Comparison of ENCODE assay signal across 12 cellular contexts in the genomic region with DNA sequence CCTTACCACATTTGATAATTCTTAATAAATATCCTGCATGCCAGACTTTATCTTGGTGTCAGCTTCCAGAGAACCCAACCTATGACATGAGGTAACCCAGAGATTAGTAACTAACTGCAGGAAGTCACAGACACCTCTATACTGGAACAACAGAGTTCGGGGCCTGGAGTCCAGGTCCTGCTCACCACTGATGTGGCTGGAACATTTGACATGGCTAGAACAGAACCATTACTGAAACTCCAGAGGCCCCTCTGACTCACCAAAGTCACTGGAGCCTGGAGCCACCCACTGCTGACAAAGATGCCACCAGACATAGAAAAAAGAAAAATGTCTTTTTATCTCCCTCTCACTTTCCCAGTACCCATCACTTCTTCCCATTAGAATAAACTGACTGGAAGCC.
DNase-seq lines count a peak whose midpoint lies in the region; ATAC-seq and FAIRE-seq lines count a peak whose summit lies in the region.
"Had no signal": no experiment of that assay in that cellular context is flagged by ENCODE, and none has a peak within 500 bp of the region (broad histone marks: within the 10 kb centered on the region; RNA-seq: fewer than 3 reads in every experiment).

No MANE protein-coding gene starts in this region.

- H3K4me3 Mint-ChIP-seq in activated naive CD8-positive, alpha-beta T cell treated with anti-CD3 and anti-CD28 coated beads for 36 hours: peak overlapping the region; percentile 3
- no peak overlapping the region for H3K4me3 Mint-ChIP-seq in stimulated activated memory B cell treated with anti-CD40 and anti-IgM and Interleukin-4, amounts not matched to agents 10 μg/mL and 1 μg/mL and 100 μg/mL, for 72 hours
- H3K4me3 Mint-ChIP-seq in natural killer cell treated with Interleukin-12 subunit alpha and Interleukin-12 subunit beta and Interleukin-15 and Interleukin-18, amount 100 ng/mL, for 72 hours: no peak overlapping the region

- H3K9me3 Mint-ChIP-seq in activated naive CD8-positive, alpha-beta T cell treated with anti-CD3 and anti-CD28 coated beads for 36 hours: no peaks in the 10 kb centered on the region
- H3K9me3 Mint-ChIP-seq in stimulated activated memory B cell treated with anti-CD40 and anti-IgM and Interleukin-4, amounts not matched to agents 10 μg/mL and 1 μg/mL and 100 μg/mL, for 72 hours: peaks cover 4% of the 10 kb centered on the region
- no peaks in the 10 kb centered on the region for H3K9me3 Mint-ChIP-seq in natural killer cell treated with Interleukin-12 subunit alpha and Interleukin-12 subunit beta and Interleukin-15 and Interleukin-18, amount 100 ng/mL, for 72 hours

- ATAC-seq in HG03354 (IDR thresholded peaks at IDR 0.05; ENCODE audit: poor library complexity, severe bottlenecking, unreplicated experiment): peak; percentile 68
- ATAC-seq in stimulated activated memory B cell treated with anti-CD40 and anti-IgM and Interleukin-4, amounts not matched to agents 10 μg/mL and 1 μg/mL and 100 μg/mL, for 72 hours: peak; percentile 78
- ATAC-seq in natural killer cell treated with Interleukin-12 subunit alpha and Interleukin-12 subunit beta and Interleukin-15 and Interleukin-18, amount 100 ng/mL, for 72 hours: no peak

- no peak for FAIRE-seq in frontal cortex (lab: Jason Lieb, UNC)
- FAIRE-seq: H54 had no signal

- H3K36me3 Mint-ChIP-seq in activated naive CD8-positive, alpha-beta T cell treated with anti-CD3 and anti-CD28 coated beads for 36 hours: peaks cover 2% of the 10 kb centered on the region
- no peaks in the 10 kb centered on the region for H3K36me3 Mint-ChIP-seq in stimulated activated memory B cell treated with anti-CD40 and anti-IgM and Interleukin-4, amounts not matched to agents 10 μg/mL and 1 μg/mL and 100 μg/mL, for 72 hours
- no peaks in the 10 kb centered on the region for H3K36me3 Mint-ChIP-seq in natural killer cell treated with Interleukin-12 subunit alpha and Interleukin-12 subunit beta and Interleukin-15 and Interleukin-18, amount 100 ng/mL, for 72 hours

- peaks cover 50% of the 10 kb centered on the region for H3K4me1 Mint-ChIP-seq in activated naive CD8-positive, alpha-beta T cell treated with anti-CD3 and anti-CD28 coated beads for 36 hours
- H3K4me1 Mint-ChIP-seq in stimulated activated memory B cell treated with anti-CD40 and anti-IgM and Interleukin-4, amounts not matched to agents 10 μg/mL and 1 μg/mL and 100 μg/mL, for 72 hours: no peaks in the 10 kb centered on the region
- H3K4me1 Mint-ChIP-seq in natural killer cell treated with Interleukin-12 subunit alpha and Interleukin-12 subunit beta and Interleukin-15 and Interleukin-18, amount 100 ng/mL, for 72 hours (ENCODE audit: low read depth in 2 of 2): no peaks in the 10 kb centered on the region

- peak overlapping the region; percentile 84 for H3K27ac Mint-ChIP-seq in activated naive CD8-positive, alpha-beta T cell treated with anti-CD3 and anti-CD28 coated beads for 36 hours
- no peak overlapping the region for H3K27ac Mint-ChIP-seq in stimulated activated memory B cell treated with anti-CD40 and anti-IgM and Interleukin-4, amounts not matched to agents 10 μg/mL and 1 μg/mL and 100 μg/mL, for 72 hours
- H3K27ac Mint-ChIP-seq in natural killer cell treated with Interleukin-12 subunit alpha and Interleukin-12 subunit beta and Interleukin-15 and Interleukin-18, amount 100 ng/mL, for 72 hours: no peak overlapping the region

- no peaks in the 10 kb centered on the region for H3K27me3 Mint-ChIP-seq in activated naive CD8-positive, alpha-beta T cell treated with anti-CD3 and anti-CD28 coated beads for 36 hours
- peaks cover 38% of the 10 kb centered on the region for H3K27me3 Mint-ChIP-seq in stimulated activated memory B cell treated with anti-CD40 and anti-IgM and Interleukin-4, amounts not matched to agents 10 μg/mL and 1 μg/mL and 100 μg/mL, for 72 hours
- H3K27me3 Mint-ChIP-seq in natural killer cell treated with Interleukin-12 subunit alpha and Interleukin-12 subunit beta and Interleukin-15 and Interleukin-18, amount 100 ng/mL, for 72 hours: peaks cover 19 to 21% of the 10 kb centered on the region in 2 donors

- DNase-seq in activated T-cell treated with anti-CD3 and anti-CD28 coated beads for 48 hours (ENCODE audit: low read depth): peak; percentile 34
- DNase-seq in activated T-cell treated with anti-CD3 and anti-CD28 coated beads, Interleukin-2, amount 50 U/mL, for 1 hour: no peak
- DNase-seq in activated naive CD8-positive, alpha-beta T cell treated with anti-CD3 and anti-CD28 coated beads for 36 hours: peak; percentile 64
- no peak for DNase-seq in natural killer cell treated with Interleukin-12 subunit alpha and Interleukin-12 subunit beta and Interleukin-15 and Interleukin-18, amount 100 ng/mL, for 72 hours (ENCODE audit: low spot score)
- no peak for DNase-seq in frontal cortex (ENCODE audit: low spot score in 2 of 2)
- no peak for DNase-seq in AML-193 (lab: John Stamatoyannopoulos, UW)
- DNase-seq: caudate nucleus, NCI-H187 treated with DMSO at 0.1 percent for 48 hours, T-helper 1 cell had no signal

Comparison
In these comparisons a context has a peak if more than half of its experiments do, and no peak if none do; other contexts are left out.
1. DNase-seq: peak in activated T-cell treated with anti-CD3 and anti-CD28 coated beads for 48 hours (single experiment) and activated naive CD8-positive, alpha-beta T cell treated with anti-CD3 and anti-CD28 coated beads for 36 hours (single experiment); none in activated T-cell treated with anti-CD3 and anti-CD28 coated beads, Interleukin-2, amount 50 U/mL, for 1 hour (single experiment), natural killer cell treated with Interleukin-12 subunit alpha and Interleukin-12 subunit beta and Interleukin-15 and Interleukin-18, amount 100 ng/mL, for 72 hours (single experiment), frontal cortex (0 of 2) and AML-193 (0 of 2).
2. ATAC-seq: peak in HG03354 (single experiment) and stimulated activated memory B cell treated with anti-CD40 and anti-IgM and Interleukin-4, amounts not matched to agents 10 μg/mL and 1 μg/mL and 100 μg/mL, for 72 hours (single experiment); none in natural killer cell treated with Interleukin-12 subunit alpha and Interleukin-12 subunit beta and Interleukin-15 and Interleukin-18, amount 100 ng/mL, for 72 hours (0 of 2).